ENCODE assay signal across 1 cellular context in the genomic region with DNA sequence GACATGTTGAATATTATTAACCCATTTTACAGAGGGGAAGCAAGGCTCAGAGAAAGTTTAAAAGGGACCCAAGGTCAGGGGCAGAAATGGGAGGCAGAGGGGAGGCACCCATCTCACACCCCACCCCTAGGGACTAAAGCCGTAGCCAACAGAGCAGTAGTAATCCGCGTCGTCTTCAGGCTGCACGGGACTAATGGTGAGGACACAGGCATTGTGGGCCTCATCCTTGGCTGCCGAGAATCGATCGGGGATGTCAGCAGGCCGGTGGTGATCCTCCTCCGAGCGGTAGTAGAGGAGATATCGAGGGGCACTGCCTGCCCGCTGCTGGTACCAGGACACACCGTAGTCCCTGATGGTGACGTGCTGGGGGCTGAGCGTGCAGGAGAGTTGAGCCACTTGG.
TF ChIP-seq lines count a peak whose summit lies in the region.

No MANE protein-coding gene starts in this region.

TF ChIP-seq in GM12878, 131 proteins besides CTCF, POLR2A, EP300 and RAD21:
- TF ChIP-seq SIX5 (IDR thresholded peaks at IDR 0.05; ENCODE audit: low read depth, low read length, severe bottlenecking) (no peak), SREBF1 (IDR thresholded peaks at IDR 0.05; ENCODE audit: low read length) (no peak), ESRRA (IDR thresholded peaks at IDR 0.05; ENCODE audit: low read length) (no peak), NR2C1 (IDR thresholded peaks at IDR 0.05) (no peak), SRF (IDR thresholded peaks at IDR 0.05; ENCODE audit: low read depth in 2 of 2, low read length in 2 of 2) (no peak), MYC (IDR thresholded peaks at IDR 0.05; ENCODE audit: insufficient read depth, insufficient read length, insufficient replicate concordance, low read length, severe bottlenecking) (no peak), CBX5 (IDR thresholded peaks at IDR 0.05; ENCODE audit: low read depth) (no peak), SPI1 (IDR thresholded peaks at IDR 0.05; ENCODE audit: borderline replicate concordance, insufficient read depth, low read depth, low read length) (no peak), YY1 (IDR thresholded peaks at IDR 0.05; ENCODE audit: low read depth, low read length) (no peak), SREBF2 (IDR thresholded peaks at IDR 0.05; ENCODE audit: low read length) (no peak), MAX (IDR thresholded peaks at IDR 0.05; ENCODE audit: low read depth, low read length) (no peak), NFYA (IDR thresholded peaks at IDR 0.05; ENCODE audit: borderline replicate concordance, low read depth, low read length) (no peak), ASH2L (IDR thresholded peaks at IDR 0.05; ENCODE audit: borderline replicate concordance, low read depth) (no peak)
- TF ChIP-seq, protein P1, sequence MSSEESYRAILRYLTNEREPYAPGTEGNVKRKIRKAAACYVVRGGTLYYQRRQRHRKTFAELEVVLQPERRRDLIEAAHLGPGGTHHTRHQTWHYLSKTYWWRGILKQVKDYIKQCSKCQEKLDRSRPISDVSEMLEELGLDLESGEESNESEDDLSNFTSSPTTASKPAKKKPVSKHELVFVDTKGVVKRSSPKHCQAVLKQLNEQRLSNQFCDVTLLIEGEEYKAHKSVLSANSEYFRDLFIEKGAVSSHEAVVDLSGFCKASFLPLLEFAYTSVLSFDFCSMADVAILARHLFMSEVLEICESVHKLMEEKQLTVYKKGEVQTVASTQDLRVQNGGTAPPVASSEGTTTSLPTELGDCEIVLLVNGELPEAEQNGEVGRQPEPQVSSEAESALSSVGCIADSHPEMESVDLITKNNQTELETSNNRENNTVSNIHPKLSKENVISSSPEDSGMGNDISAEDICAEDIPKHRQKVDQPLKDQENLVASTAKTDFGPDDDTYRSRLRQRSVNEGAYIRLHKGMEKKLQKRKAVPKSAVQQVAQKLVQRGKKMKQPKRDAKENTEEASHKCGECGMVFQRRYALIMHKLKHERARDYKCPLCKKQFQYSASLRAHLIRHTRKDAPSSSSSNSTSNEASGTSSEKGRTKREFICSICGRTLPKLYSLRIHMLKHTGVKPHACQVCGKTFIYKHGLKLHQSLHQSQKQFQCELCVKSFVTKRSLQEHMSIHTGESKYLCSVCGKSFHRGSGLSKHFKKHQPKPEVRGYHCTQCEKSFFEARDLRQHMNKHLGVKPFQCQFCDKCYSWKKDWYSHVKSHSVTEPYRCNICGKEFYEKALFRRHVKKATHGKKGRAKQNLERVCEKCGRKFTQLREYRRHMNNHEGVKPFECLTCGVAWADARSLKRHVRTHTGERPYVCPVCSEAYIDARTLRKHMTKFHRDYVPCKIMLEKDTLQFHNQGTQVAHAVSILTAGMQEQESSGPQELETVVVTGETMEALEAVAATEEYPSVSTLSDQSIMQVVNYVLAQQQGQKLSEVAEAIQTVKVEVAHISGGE (CRISPR knock-in tag; IDR thresholded peaks at IDR 0.05), result no peak
- TF ChIP-seq, protein P2, sequence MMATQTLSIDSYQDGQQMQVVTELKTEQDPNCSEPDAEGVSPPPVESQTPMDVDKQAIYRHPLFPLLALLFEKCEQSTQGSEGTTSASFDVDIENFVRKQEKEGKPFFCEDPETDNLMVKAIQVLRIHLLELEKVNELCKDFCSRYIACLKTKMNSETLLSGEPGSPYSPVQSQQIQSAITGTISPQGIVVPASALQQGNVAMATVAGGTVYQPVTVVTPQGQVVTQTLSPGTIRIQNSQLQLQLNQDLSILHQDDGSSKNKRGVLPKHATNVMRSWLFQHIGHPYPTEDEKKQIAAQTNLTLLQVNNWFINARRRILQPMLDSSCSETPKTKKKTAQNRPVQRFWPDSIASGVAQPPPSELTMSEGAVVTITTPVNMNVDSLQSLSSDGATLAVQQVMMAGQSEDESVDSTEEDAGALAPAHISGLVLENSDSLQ (IDR thresholded peaks at IDR 0.05), result no peak
